10 cellular contexts compared by ENCODE assay signal in genomic region chr10:23525406-23525805, GRCh38.
DNase-seq lines count a peak whose midpoint lies in the region; ATAC-seq, FAIRE-seq and TF ChIP-seq lines count a peak whose summit lies in the region.
"Had no signal": no experiment of that assay in that cellular context is flagged by ENCODE, and none has a peak within 500 bp of the region (broad histone marks: within the 10 kb centered on the region; RNA-seq: fewer than 3 reads in every experiment).

No MANE protein-coding gene starts in this region.

- CTCF ChIA-PET in CD8-positive, alpha-beta T cell (lab: Charles Lee), result interaction anchor here (0.6 to 5.8 kb wide), 5 partner anchors 9 to 210 kb away, joined by 3 to 31 read pairs (median 9); no protein-coding TSS in a partner anchor

- no peaks in the 10 kb centered on the region for H3K9me2 ChIP-seq in OCI-LY1 (ENCODE audit: low read depth, low read length)

- no peaks in the 10 kb centered on the region for H3K36me3 ChIP-seq in CD8-positive, alpha-beta T cell (ENCODE audit: insufficient read depth, low read length)
- no peaks in the 10 kb centered on the region for H3K36me3 ChIP-seq in OCI-LY1 (ENCODE audit: insufficient read depth, low read length)

- no peaks in the 10 kb centered on the region for H3K79me2 ChIP-seq in OCI-LY1 (ENCODE audit: insufficient read depth, low read length)

- no peaks in the 10 kb centered on the region for H3K27me3 ChIP-seq in CD8-positive, alpha-beta T cell (ENCODE audit: insufficient read depth, low read length)
- no peaks in the 10 kb centered on the region for H3K27me3 ChIP-seq in OCI-LY1 (ENCODE audit: insufficient read depth, low read length)

- FAIRE-seq in H54 (lab: Jason Lieb, UNC), result no peak
- FAIRE-seq: frontal cortex had no signal

- H3K4me2 ChIP-seq in OCI-LY1 (ENCODE audit: low read length), result no peak overlapping the region

- DNase-seq in CD8-positive, alpha-beta T cell, result no peak
- DNase-seq in fibroblast of mammary gland (ENCODE audit: low read depth) (peak; percentile 21), putamen (ENCODE audit: low spot score) (peak; percentile 20), OCI-M2 (lab: John Stamatoyannopoulos, UW; ENCODE audit: unreplicated experiment) (no peak), H54 (ENCODE audit: insufficient read length, low spot score) (no peak)
- no peak for DNase-seq in activated T-cell treated with anti-CD3 and anti-CD28 coated beads, Interleukin-2, amount 50 U/mL, for 48 hours

- no peaks in the 10 kb centered on the region for H3K9me3 Mint-ChIP-seq in CD8-positive, alpha-beta T cell
- H3K9me3 Mint-ChIP-seq: IgD-negative memory B cell had no signal

- no peak overlapping the region for H3K27ac Mint-ChIP-seq in CD8-positive, alpha-beta T cell
- H3K27ac Mint-ChIP-seq: IgD-negative memory B cell had no signal

- H3K4me3 ChIP-seq in CD8-positive, alpha-beta T cell (ENCODE audit: low read depth, low read length), result no peak overlapping the region
- no peak overlapping the region for H3K4me3 ChIP-seq in OCI-LY1 (ENCODE audit: low read depth, low read length, poor library complexity, severe bottlenecking)
- no peak overlapping the region for H3K4me3 ChIP-seq in fibroblast of mammary gland (ENCODE audit: control insufficient read depth, low read depth, low read length)

- TF ChIP-seq CTCF in CD8-positive, alpha-beta T cell (IDR thresholded peaks at IDR 0.05), result peak; percentile 15
- TF ChIP-seq CTCF in OCI-LY1 (IDR thresholded peaks at IDR 0.05; ENCODE audit: low read length) (peak; percentile 54), fibroblast of mammary gland (conservative IDR thresholded peaks at IDR 0.05; ENCODE audit: control insufficient read depth, insufficient read depth, low read depth, low read length) (peak; percentile 18)

- H4K20me1 ChIP-seq in OCI-LY1 (ENCODE audit: insufficient read depth, low read length), result no peaks in the 10 kb centered on the region

- H3K4me3 Mint-ChIP-seq in CD8-positive, alpha-beta T cell, result no peak overlapping the region
- H3K4me3 Mint-ChIP-seq: IgD-negative memory B cell had no signal

- intact Hi-C loops in CD8-positive, alpha-beta T cell (cut with DNase I, micrococcal nuclease), result loop anchor here (1.0 to 5.0 kb wide), 2 partner anchors 211 to 368 kb away; no protein-coding TSS in a partner anchor

- H3K27ac ChIP-seq in CD8-positive, alpha-beta T cell (ENCODE audit: low read depth, low read length), result no peak overlapping the region
- no peak overlapping the region for H3K27ac ChIP-seq in OCI-LY1 (ENCODE audit: low read depth, low read length, poor library complexity, severe bottlenecking)

- H3K27me3 Mint-ChIP-seq in CD8-positive, alpha-beta T cell (ENCODE audit: low read depth), result no peaks in the 10 kb centered on the region
- H3K27me3 Mint-ChIP-seq: IgD-negative memory B cell had no signal

- H3K4me1 ChIP-seq in CD8-positive, alpha-beta T cell (ENCODE audit: insufficient read depth, low read length), result no peaks in the 10 kb centered on the region
- H3K4me1 ChIP-seq in OCI-LY1 (ENCODE audit: insufficient read depth, low read length, severe bottlenecking), result no peaks in the 10 kb centered on the region

- no peaks in the 10 kb centered on the region for H3K4me1 Mint-ChIP-seq in CD8-positive, alpha-beta T cell (ENCODE audit: low read depth)

- no peaks in the 10 kb centered on the region for H3K36me3 Mint-ChIP-seq in CD8-positive, alpha-beta T cell
- H3K36me3 Mint-ChIP-seq: IgD-negative memory B cell had no signal

- no peak for ATAC-seq in CD8-positive, alpha-beta T cell
- peak; percentile 46 for ATAC-seq in GM19351 (IDR thresholded peaks at IDR 0.05; ENCODE audit: unreplicated experiment)

- H3K9ac ChIP-seq in OCI-LY1 (ENCODE audit: low read length), result no peak overlapping the region

- POLR2A ChIA-PET in CD8-positive, alpha-beta T cell (lab: Charles Lee), result no interaction called here

- H3K9me3 ChIP-seq in CD8-positive, alpha-beta T cell (ENCODE audit: low read length), result no peaks in the 10 kb centered on the region
- H3K9me3 ChIP-seq in OCI-LY1 (ENCODE audit: low read length), result no peaks in the 10 kb centered on the region

- no peaks in the 10 kb centered on the region for H3F3A ChIP-seq in OCI-LY1 (ENCODE audit: insufficient read depth, low read length)

- H2AFZ ChIP-seq in OCI-LY1 (ENCODE audit: low read length), result no peak overlapping the region

- no peak for TF ChIP-seq POLR2A in H54 (IDR thresholded peaks at IDR 0.05; ENCODE audit: low read depth, low read length)

Comparison
In these comparisons a context has a peak if more than half of its experiments do, and no peak if none do; other contexts are left out.
1. DNase-seq: peak in fibroblast of mammary gland (single experiment) and putamen (single experiment); none in CD8-positive, alpha-beta T cell (0 of 7), OCI-M2 (single experiment), activated T-cell treated with anti-CD3 and anti-CD28 coated beads, Interleukin-2, amount 50 U/mL, for 48 hours (0 of 2) and H54 (single experiment).
2. Peak in every context shown above with its lines, with median percentiles within 50 percentile points of each other: CTCF ChIP-seq.